34 cellular contexts compared by ENCODE assay signal in the genomic region with DNA sequence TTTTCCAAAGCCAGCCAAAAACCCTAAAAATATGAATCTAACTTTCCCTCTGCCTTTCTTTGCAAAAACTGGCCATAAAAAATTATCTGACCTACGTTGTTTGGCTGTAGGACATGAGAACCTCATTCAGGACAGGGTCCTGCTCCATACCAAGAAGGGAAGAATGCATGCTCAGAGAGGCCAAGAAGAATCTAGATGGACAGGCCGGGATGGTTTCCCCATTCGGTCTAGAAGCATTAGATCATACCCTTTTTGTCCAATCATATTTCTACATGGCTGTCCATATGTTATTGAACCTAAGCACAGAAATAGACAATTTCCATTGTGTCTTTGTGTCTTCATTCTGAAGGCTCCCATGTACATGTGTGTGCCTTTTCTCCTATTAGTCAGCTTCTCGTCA.
"Had no signal": no experiment of that assay in that cellular context is flagged by ENCODE, and none has a peak within 500 bp of the region (broad histone marks: within the 10 kb centered on the region; RNA-seq: fewer than 3 reads in every experiment).

No MANE protein-coding gene starts in this region.

- H3K27me3 ChIP-seq: MG63 had no signal

- H3K9ac ChIP-seq: KMS-11 had no signal

- H3K36me3 ChIP-seq: MG63 had no signal

- H3K4me2 ChIP-seq: KMS-11 had no signal

- H3K4me3 ChIP-seq: MG63 had no signal

- H3K9me3 ChIP-seq: MG63 had no signal

- H3K27ac ChIP-seq: KMS-11 had no signal

- DNase-seq: Karpas-422, Kasumi-1, MG63, MM.1S, MV-4-11, NCI-H1048, NCI-H1092, NCI-H1092 treated with DMSO at 0.1 percent for 48 hours, NCI-H1105, NCI-H1105 treated with DMSO at 0.1 percent for 48 hours, NCI-H1417, NCI-H1417 treated with DMSO at 0.1 percent for 48 hours, NCI-H1436, NCI-H1436 treated with DMSO at 0.1 percent for 48 hours, NCI-H146, NCI-H1694, NCI-H1694 treated with DMSO at 0.1 percent for 48 hours, NCI-H187, NCI-H187 treated with DMSO at 0.1 percent for 48 hours, NCI-H1930, NCI-H2029, NCI-H2029 treated with DMSO at 0.1 percent for 48 hours, NCI-H2081, NCI-H2081 treated with DMSO at 0.1 percent for 48 hours, NCI-H2107, NCI-H2171, NCI-H2171 treated with DMSO at 0.1 percent for 48 hours, NCI-H2227 treated with DMSO at 0.1 percent for 48 hours, NCI-H226, NCI-H345, NCI-H446, NCI-H446 treated with DMSO at 0.1 percent for 48 hours, NCI-H510A had no signal
